ENCODE assay signal across 8 cellular contexts in genomic region chr3:189563841-189564563, GRCh38.
DNase-seq lines count a peak whose midpoint lies in the region; ATAC-seq and TF ChIP-seq lines count a peak whose summit lies in the region.

No MANE protein-coding gene starts in this region.

- H3K9me2 ChIP-seq in hepatocyte (replicated peaks; ENCODE audit: insufficient read depth): no peaks in the 10 kb centered on the region

- CTCF ChIA-PET in AG04449 (lab: Yijun Ruan, JAX): interaction anchor here (2.1 kb wide), 1 partner anchor 10 kb away, joined by 8 read pairs; no protein-coding TSS in a partner anchor

- no peaks in the 10 kb centered on the region for H3K79me2 ChIP-seq in hepatocyte

- H3K4me2 ChIP-seq in hepatocyte: no peak overlapping the region

- H3K9me3 ChIP-seq in SJCRH30 (replicated peaks) (no peaks in the 10 kb centered on the region), hepatocyte (ENCODE audit: low read depth) (no peaks in the 10 kb centered on the region)

- WGBS in hepatocyte (ENCODE audit: low lambda C conversion rate, missing lambda C conversion rate): 67% methylated on average over 6 of the region's 6 CpGs

- intact Hi-C loops in left colon (cut with DNase I, micrococcal nuclease): no loop called here

- ATAC-seq in HG03103 (IDR thresholded peaks at IDR 0.05; ENCODE audit: low read depth, unreplicated experiment): peak; percentile 83
- ATAC-seq in left colon: no peak

- no peak overlapping the region for H2AFZ ChIP-seq in hepatocyte

- TF ChIP-seq CTCF in AG04449 (IDR thresholded peaks at IDR 0.05; ENCODE audit: insufficient read depth, low read length, missing control alignments) (no peak), hepatocyte (IDR thresholded peaks at IDR 0.05; ENCODE audit: poor library complexity) (no peak)

- H3K4me1 ChIP-seq in SJCRH30: peaks cover 8% of the 10 kb centered on the region
- H3K4me1 ChIP-seq in hepatocyte (ENCODE audit: insufficient read depth): no peaks in the 10 kb centered on the region

- H3K27ac ChIP-seq in SJCRH30 (no peak overlapping the region), hepatocyte (no peak overlapping the region)

- H3K27me3 ChIP-seq in SJCRH30: no peaks in the 10 kb centered on the region
- H3K27me3 ChIP-seq in hepatocyte: no peaks in the 10 kb centered on the region
- H3K27me3 ChIP-seq in H7 (ENCODE audit: control insufficient read depth, insufficient read depth, low read length): no peaks in the 10 kb centered on the region

- H4K20me1 ChIP-seq in hepatocyte (ENCODE audit: insufficient read depth, poor library complexity, severe bottlenecking): no peaks in the 10 kb centered on the region

- H3K4me3 ChIP-seq in AG04449 (ENCODE audit: low read depth, low read length) (no peak overlapping the region), SJCRH30 (no peak overlapping the region), hepatocyte (no peak overlapping the region), H7 (ENCODE audit: insufficient read depth, low read depth, low read length) (no peak overlapping the region)

- H3K36me3 ChIP-seq in SJCRH30 (no peaks in the 10 kb centered on the region), hepatocyte (replicated peaks; ENCODE audit: insufficient read depth, low read depth) (no peaks in the 10 kb centered on the region), H7 (replicated peaks; ENCODE audit: control insufficient read depth, insufficient read depth, low read length) (no peaks in the 10 kb centered on the region)

- peak; percentile 78 for DNase-seq in AG04449 (ENCODE audit: low read depth, low spot score)
- peak; percentile 28 for DNase-seq in GM19238 (ENCODE audit: insufficient read length, low spot score)
- peak; percentile 35 to 65 for DNase-seq in SJCRH30
- peak; percentile 29 for DNase-seq in hepatocyte (ENCODE audit: low spot score)
- DNase-seq in midbrain (lab: John Stamatoyannopoulos, UW): no peak
- no peak for DNase-seq in H7
- DNase-seq in left colon: no peak

- POLR2A ChIA-PET in AG04449 (lab: Yijun Ruan, JAX): no interaction called here

Comparison
In these comparisons a context has a peak if more than half of its experiments do, and no peak if none do; other contexts are left out.
1. DNase-seq: peak in AG04449 (single experiment), GM19238 (single experiment), SJCRH30 (2 of 2) and hepatocyte (single experiment); none in midbrain (single experiment), H7 (single experiment) and left colon (0 of 2).